ENCODE assay signal across 20 cellular contexts in genomic region chr17:55492951-55493350, GRCh38. TPM values are rescaled to one million over a fixed set of nuclear protein-coding genes. Genes with fewer than 3 reads are reported as not detected.
"Had no signal": no experiment of that assay in that cellular context is flagged by ENCODE, and none has a peak within 500 bp of the region (broad histone marks: within the 10 kb centered on the region; RNA-seq: fewer than 3 reads in every experiment).

No MANE protein-coding gene starts in this region.

- H3K27me3 ChIP-seq: heart left ventricle, suprapubic skin, upper lobe of right lung had no signal

- H3K36me3 ChIP-seq: heart left ventricle, prostate gland, suprapubic skin, upper lobe of right lung had no signal

- H3K4me3 Mint-ChIP-seq: activated CD4-positive, alpha-beta memory T cell treated with anti-CD3 and anti-CD28 coated beads, Interleukin-2, amount 10 ng/mL, durations not matched to agents 7 days and 5 days; activated naive CD8-positive, alpha-beta T cell treated with anti-CD3 and anti-CD28 coated beads, Interleukin-2, amount 10 ng/mL, durations not matched to agents 7 days and 5 days; activated T-cell treated with anti-CD3 and anti-CD28 coated beads, Interleukin-2, amount 50 U/mL, for 72 hours; naive B cell had no signal

- H3K4me3 ChIP-seq: heart left ventricle, prostate gland, suprapubic skin, upper lobe of right lung had no signal

- H3K4me1 Mint-ChIP-seq: activated CD4-positive, alpha-beta memory T cell treated with anti-CD3 and anti-CD28 coated beads, Interleukin-2, amount 10 ng/mL, durations not matched to agents 7 days and 5 days; activated naive CD8-positive, alpha-beta T cell treated with anti-CD3 and anti-CD28 coated beads, Interleukin-2, amount 10 ng/mL, durations not matched to agents 7 days and 5 days; naive B cell had no signal

- H3K27ac ChIP-seq: heart left ventricle, prostate gland, suprapubic skin, upper lobe of right lung had no signal

- DNase-seq: activated CD4-positive, alpha-beta memory T cell treated with anti-CD3 and anti-CD28 coated beads, Interleukin-2, amount 10 ng/mL, durations not matched to agents 7 days and 5 days; activated naive CD8-positive, alpha-beta T cell treated with anti-CD3 and anti-CD28 coated beads, Interleukin-2, amount 10 ng/mL, durations not matched to agents 7 days and 5 days; activated T-cell treated with anti-CD3 and anti-CD28 coated beads, Interleukin-2, amount 50 U/mL, for 72 hours; anterior cingulate cortex; foreskin melanocyte; heart left ventricle; naive B cell; occipital lobe; stimulated activated CD4-positive, alpha-beta T cell treated with anti-CD3 and anti-CD28 coated beads, Interleukin-12 subunit alpha, Interleukin-12 subunit beta, amount 100 ng/mL, for 4 hours; stimulated activated naive CD4-positive, alpha-beta T cell treated with Interleukin-2 at 50 U/mL for 16 hours; T1000; upper lobe of right lung had no signal

- H3K27ac Mint-ChIP-seq: activated CD4-positive, alpha-beta memory T cell treated with anti-CD3 and anti-CD28 coated beads, Interleukin-2, amount 10 ng/mL, durations not matched to agents 7 days and 5 days; activated naive CD8-positive, alpha-beta T cell treated with anti-CD3 and anti-CD28 coated beads, Interleukin-2, amount 10 ng/mL, durations not matched to agents 7 days and 5 days; activated T-cell treated with anti-CD3 and anti-CD28 coated beads, Interleukin-2, amount 50 U/mL, for 72 hours; naive B cell had no signal

- H3K36me3 Mint-ChIP-seq: activated naive CD8-positive, alpha-beta T cell treated with anti-CD3 and anti-CD28 coated beads, Interleukin-2, amount 10 ng/mL, durations not matched to agents 7 days and 5 days; naive B cell had no signal

- H3K9me3 Mint-ChIP-seq: activated CD4-positive, alpha-beta memory T cell treated with anti-CD3 and anti-CD28 coated beads, Interleukin-2, amount 10 ng/mL, durations not matched to agents 7 days and 5 days; activated naive CD8-positive, alpha-beta T cell treated with anti-CD3 and anti-CD28 coated beads, Interleukin-2, amount 10 ng/mL, durations not matched to agents 7 days and 5 days; activated T-cell treated with anti-CD3 and anti-CD28 coated beads, Interleukin-2, amount 50 U/mL, for 72 hours; naive B cell had no signal

- H3K4me1 ChIP-seq: prostate gland, upper lobe of right lung had no signal

- H3K9me3 ChIP-seq: heart left ventricle, prostate gland, suprapubic skin, upper lobe of right lung had no signal

- ATAC-seq: activated T-cell treated with anti-CD3 and anti-CD28 coated beads, Interleukin-2, amount 50 U/mL, for 72 hours; heart left ventricle; upper lobe of right lung had no signal

RNA-seq across cellular contexts. Expression of gene SMIM36, which starts 18.3 kb away (rescaled TPM):
- total RNA-seq: activated CD4-positive, alpha-beta memory T cell treated with anti-CD3 and anti-CD28 coated beads, Interleukin-2, amount 10 ng/mL, durations not matched to agents 7 days and 5 days; activated naive CD8-positive, alpha-beta T cell treated with anti-CD3 and anti-CD28 coated beads, Interleukin-2, amount 10 ng/mL, durations not matched to agents 7 days and 5 days; activated T-cell treated with anti-CD3 and anti-CD28 coated beads, Interleukin-2, amount 50 U/mL, for 72 hours; bronchial epithelial cell; chondrocyte; dermis microvascular lymphatic vessel endothelial cell; endothelial cell of umbilical vein; heart left ventricle; kidney epithelial cell; lower leg skin; occipital lobe; prostate gland; suprapubic skin; upper lobe of right lung had no signal
- polyA plus RNA-seq: endothelial cell of umbilical vein, heart left ventricle had no signal
